Comparison of ENCODE assay signal across 36 cellular contexts in genomic region chr15:78605201-78605600, GRCh38. TPM values are rescaled to one million over a fixed set of nuclear protein-coding genes. Genes with fewer than 3 reads are reported as not detected.
"Had no signal": no experiment of that assay in that cellular context is flagged by ENCODE, and none has a peak within 500 bp of the region (broad histone marks: within the 10 kb centered on the region; RNA-seq: fewer than 3 reads in every experiment).

No MANE protein-coding gene starts in this region.

- DNase-seq: Kasumi-1, KBM-7, KG1, MG63, MM.1S, MV-4-11, NCI-H1048, NCI-H1092, NCI-H1092 treated with DMSO at 0.1 percent for 48 hours, NCI-H1105, NCI-H1105 treated with DMSO at 0.1 percent for 48 hours, NCI-H1417, NCI-H1417 treated with DMSO at 0.1 percent for 48 hours, NCI-H1436, NCI-H1436 treated with DMSO at 0.1 percent for 48 hours, NCI-H1694, NCI-H1694 treated with DMSO at 0.1 percent for 48 hours, NCI-H187, NCI-H187 treated with DMSO at 0.1 percent for 48 hours, NCI-H1930, NCI-H2029, NCI-H2029 treated with DMSO at 0.1 percent for 48 hours, NCI-H2081, NCI-H2081 treated with DMSO at 0.1 percent for 48 hours, NCI-H2107, NCI-H2171, NCI-H2171 treated with DMSO at 0.1 percent for 48 hours, NCI-H2227 treated with DMSO at 0.1 percent for 48 hours, NCI-H226, NCI-H345, NCI-H446, NCI-H446 treated with DMSO at 0.1 percent for 48 hours had no signal

- H3K9me3 ChIP-seq: MG63 had no signal

- H3K27ac ChIP-seq: KMS-11 had no signal

- H3K36me3 ChIP-seq: MG63 had no signal

- H3K4me3 ChIP-seq: MG63 had no signal

RNA-seq across cellular contexts. Expression of gene CHRNA3, which starts 15.6 kb away (rescaled TPM):
- total RNA-seq: LHCN-M2, M059J, MCF 10A had no signal

RNA-seq across cellular contexts. Expression of gene CHRNB4, which starts 35.8 kb away (rescaled TPM):
- total RNA-seq: LHCN-M2, M059J, MCF 10A had no signal
